8 cellular contexts compared by ENCODE assay signal in genomic region chr6:139374357-139375238, GRCh38.
DNase-seq lines count a peak whose midpoint lies in the region; ATAC-seq lines count a peak whose summit lies in the region.

TSS of gene CITED2 (minus strand) at chr6:139374648. CDS start at chr6:139373944, 704 bp downstream.

- H3K27me3 ChIP-seq in mucosa of rectum (ENCODE audit: control insufficient read depth in 2 of 2, insufficient read depth in 2 of 2, low read length in 2 of 2) = no peaks in the 10 kb centered on the region

- peaks cover 11 to 16% of the 10 kb centered on the region in 2 donors for H3K36me3 ChIP-seq in mucosa of rectum (ENCODE audit: control insufficient read depth in 2 of 2, insufficient read depth in 2 of 2, low read length in 2 of 2)

- ATAC-seq in GM21526 (IDR thresholded peaks at IDR 0.05; ENCODE audit: low FRiP score, unreplicated experiment) = peak; percentile 64

- peak within 1 kb of the TSS; percentile 82 to 99 for H3K4me3 ChIP-seq in mucosa of rectum (ENCODE audit: low read length in 2 of 2)

- H3K27ac ChIP-seq in epithelial cell of prostate = peak within 1 kb of the TSS; percentile 95
- H3K27ac ChIP-seq in mucosa of rectum (ENCODE audit: low read depth in 2 of 2, low read length in 2 of 2) = peak within 1 kb of the TSS; percentile 94 to 100

- H3K9me3 ChIP-seq in mucosa of rectum (ENCODE audit: control insufficient read depth in 2 of 2, low read length in 2 of 2) = no peaks in the 10 kb centered on the region

- H3K9ac ChIP-seq in mucosa of rectum (ENCODE audit: low read depth in 1 of 2, low read length in 2 of 2) = peak within 1 kb of the TSS; percentile 87 to 99

- peaks cover 18 to 33% of the 10 kb centered on the region in 2 donors for H3K4me1 ChIP-seq in mucosa of rectum (ENCODE audit: control insufficient read depth in 2 of 2, insufficient read depth in 2 of 2, low read length in 2 of 2)

- DNase-seq in DMS 273 (lab: John Stamatoyannopoulos, UW; ENCODE audit: unreplicated experiment) (peak; percentile 98), HuH-7.5 (ENCODE audit: low spot score) (peak; percentile 53), OCI-M1 (lab: John Stamatoyannopoulos, UW) (peak; percentile 97), activated T-cell treated with anti-CD3 and anti-CD28 coated beads for 4 hours (peak; percentile 90), epithelial cell of prostate (ENCODE audit: low read depth, low spot score) (peak; percentile 69)
- peak; percentile 81 to 84 for DNase-seq in stimulated activated CD8-positive, alpha-beta memory T cell treated with anti-CD3 and anti-CD28 coated beads, Interleukin-4, amount 100 ng/mL, for 4 hours (ENCODE audit: low read depth in 2 of 2, low spot score in 1 of 2)

Comparison
In these comparisons a context has a peak if more than half of its experiments do, and no peak if none do; other contexts are left out.
1. Peak in every context shown above with its lines: DNase-seq, ATAC-seq, H3K4me3 ChIP-seq and H3K27ac ChIP-seq.